16 cellular contexts compared by ENCODE assay signal in the genomic region with DNA sequence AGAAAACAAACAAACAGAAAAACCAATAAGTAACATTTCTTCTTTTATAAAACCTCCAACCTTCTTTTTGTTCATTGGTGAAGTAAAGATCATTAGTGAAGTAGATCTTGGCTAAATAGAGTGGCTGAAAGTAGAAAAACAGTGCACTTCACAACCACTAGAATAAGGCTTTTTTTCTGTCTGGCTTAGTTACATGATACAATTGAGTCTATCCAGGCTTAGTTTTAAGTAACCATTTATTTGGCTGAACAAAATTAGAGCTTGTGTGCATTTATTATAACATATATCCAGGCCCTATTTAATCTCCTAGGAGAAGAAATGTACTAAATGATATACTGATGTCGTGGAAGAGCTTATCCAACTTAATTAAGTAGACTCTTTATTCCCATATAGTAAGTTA.
DNase-seq lines count a peak whose midpoint lies in the region; ATAC-seq and TF ChIP-seq lines count a peak whose summit lies in the region.
"Had no signal": no experiment of that assay in that cellular context is flagged by ENCODE, and none has a peak within 500 bp of the region (broad histone marks: within the 10 kb centered on the region; RNA-seq: fewer than 3 reads in every experiment).

No MANE protein-coding gene starts in this region.

- no peak overlapping the region for H3K4me2 ChIP-seq in hepatocyte
- H3K4me2 ChIP-seq: GM23338 had no signal

- no peak for ATAC-seq in heart right ventricle
- no peak for ATAC-seq in left cardiac atrium
- no peak for ATAC-seq in thoracic aorta (ENCODE audit: insufficient number of reproducible peaks, low FRiP score, low read depth)
- no peak for ATAC-seq in sciatic nerve
- no peak for ATAC-seq in HG02981 (IDR thresholded peaks at IDR 0.05; ENCODE audit: unreplicated experiment)
- no peak for ATAC-seq in HG03460 (IDR thresholded peaks at IDR 0.05; ENCODE audit: unreplicated experiment)
- ATAC-seq: GM23338, right lobe of liver had no signal

- H3K27me3 ChIP-seq in heart right ventricle (no peaks in the 10 kb centered on the region), adipocyte (replicated peaks; ENCODE audit: control insufficient read depth, insufficient read depth, low read length) (no peaks in the 10 kb centered on the region), hepatocyte (no peaks in the 10 kb centered on the region), thoracic aorta (replicated peaks; ENCODE audit: insufficient read depth) (no peaks in the 10 kb centered on the region)
- H3K27me3 ChIP-seq: right lobe of liver, upper lobe of left lung had no signal

- no peaks in the 10 kb centered on the region for H3K79me2 ChIP-seq in hepatocyte

- H3K36me3 ChIP-seq in heart right ventricle (no peaks in the 10 kb centered on the region), adipocyte (ENCODE audit: control insufficient read depth, insufficient read depth, low read length, severe bottlenecking) (no peaks in the 10 kb centered on the region), hepatocyte (replicated peaks; ENCODE audit: insufficient read depth, low read depth) (no peaks in the 10 kb centered on the region), thoracic aorta (no peaks in the 10 kb centered on the region)
- H3K36me3 ChIP-seq: right lobe of liver, upper lobe of left lung had no signal

- 50 to 54% methylated on average over 1 of the region's 1 CpG for WGBS in heart right ventricle, 2 donors
- WGBS in hepatocyte (ENCODE audit: low lambda C conversion rate, missing lambda C conversion rate) = 96% methylated on average over 1 of the region's 1 CpG

- H3K9ac ChIP-seq in adipocyte (ENCODE audit: low read length) = peak overlapping the region; percentile 44

- no peaks in the 10 kb centered on the region for H3K9me2 ChIP-seq in hepatocyte (replicated peaks; ENCODE audit: insufficient read depth)

- TF ChIP-seq CTCF in heart right ventricle (IDR thresholded peaks at IDR 0.05) (no peak), hepatocyte (IDR thresholded peaks at IDR 0.05; ENCODE audit: poor library complexity) (no peak), thoracic aorta (IDR thresholded peaks at IDR 0.05) (no peak)

- no peak for DNase-seq in heart right ventricle
- DNase-seq in left cardiac atrium = no peak
- DNase-seq in adipocyte (ENCODE audit: low read depth) = no peak
- no peak for DNase-seq in hepatocyte (ENCODE audit: low spot score)
- no peak for DNase-seq in thoracic aorta (ENCODE audit: low spot score)
- DNase-seq in sciatic nerve (ENCODE audit: low spot score) = no peak
- DNase-seq: hypothalamus; occipital lobe; OCI-M1; right lobe of liver; stimulated activated naive CD4-positive, alpha-beta T cell; upper lobe of left lung had no signal

- H3K4me1 ChIP-seq in heart right ventricle (peaks cover 4 to 52% (median 23%) of the 10 kb centered on the region in 9 donors), adipocyte (ENCODE audit: control insufficient read depth, insufficient read depth, low read length) (peaks cover 46% of the 10 kb centered on the region), hepatocyte (ENCODE audit: insufficient read depth) (peaks cover 12% of the 10 kb centered on the region), thoracic aorta (ENCODE audit: control insufficient read depth in 1 of 2, low read depth in 2 of 2) (peaks cover 15 to 52% of the 10 kb centered on the region in 2 donors)
- H3K4me1 ChIP-seq: right lobe of liver had no signal

- no peak overlapping the region for H3K4me3 ChIP-seq in heart right ventricle
- no peak overlapping the region for H3K4me3 ChIP-seq in adipocyte (ENCODE audit: low read length)
- H3K4me3 ChIP-seq in hepatocyte = no peak overlapping the region
- H3K4me3 ChIP-seq in thoracic aorta = no peak overlapping the region
- H3K4me3 ChIP-seq: GM23338, lung, right lobe of liver, upper lobe of left lung had no signal

- no peaks in the 10 kb centered on the region for H4K20me1 ChIP-seq in hepatocyte (ENCODE audit: insufficient read depth, poor library complexity, severe bottlenecking)

- no peak overlapping the region for H2AFZ ChIP-seq in hepatocyte
- H2AFZ ChIP-seq: GM23338 had no signal

- peaks cover 0 to 5% (median 0%) of the 10 kb centered on the region in 11 donors for H3K9me3 ChIP-seq in heart right ventricle
- H3K9me3 ChIP-seq in adipocyte (ENCODE audit: control insufficient read depth, low read length) = no peaks in the 10 kb centered on the region
- H3K9me3 ChIP-seq in hepatocyte (ENCODE audit: low read depth) = no peaks in the 10 kb centered on the region
- no peaks in the 10 kb centered on the region for H3K9me3 ChIP-seq in thoracic aorta
- H3K9me3 ChIP-seq: right lobe of liver, upper lobe of left lung had no signal

- peak overlapping the region in 6 of 10 donors; percentile 20 to 87 (median 80) for H3K27ac ChIP-seq in heart right ventricle
- H3K27ac ChIP-seq in hepatocyte = peak overlapping the region; percentile 11
- peak overlapping the region; percentile 77 to 88 for H3K27ac ChIP-seq in thoracic aorta
- H3K27ac ChIP-seq: right lobe of liver, upper lobe of left lung had no signal

- intact Hi-C loops in heart right ventricle (cut with DNase I) = no loop called here
- intact Hi-C loops in left cardiac atrium (cut with DNase I) = no loop called here
- intact Hi-C loops in sciatic nerve (cut with DNase I) = no loop called here

Comparison
In these comparisons a context has a peak if more than half of its experiments do, and no peak if none do; other contexts are left out.
1. H3K27ac ChIP-seq: peak in every context shown above with its lines; median percentile 82 in thoracic aorta; 80 in heart right ventricle; 11 in hepatocyte.